ENCODE assay signal across 22 cellular contexts in the genomic region with DNA sequence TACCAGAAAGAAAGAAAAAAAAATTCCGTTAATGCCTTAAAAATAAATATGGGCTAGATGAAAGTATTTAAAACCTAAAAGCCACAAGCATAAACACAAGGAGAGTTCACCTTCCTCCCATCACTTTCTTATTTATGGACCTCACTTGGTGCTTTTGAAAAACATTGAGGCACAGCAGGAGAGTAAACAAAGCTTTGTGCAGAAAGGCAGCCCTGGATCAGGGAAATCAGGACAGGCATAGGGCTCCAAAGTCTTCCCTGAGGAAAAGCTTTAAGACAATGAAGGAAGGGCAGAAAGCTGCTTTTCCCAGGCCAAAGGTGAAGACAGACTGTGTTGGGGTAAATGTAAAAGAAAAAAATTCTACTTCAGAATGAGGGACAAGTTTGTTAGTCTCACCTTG.
"Had no signal": no experiment of that assay in that cellular context is flagged by ENCODE, and none has a peak within 500 bp of the region (broad histone marks: within the 10 kb centered on the region; RNA-seq: fewer than 3 reads in every experiment).

No MANE protein-coding gene starts in this region.

- H3K27me3 Mint-ChIP-seq: memory B cell, naive B cell, progenitor cell of endocrine pancreas, type B pancreatic cell had no signal

- H3K36me3 Mint-ChIP-seq: memory B cell; stimulated activated effector memory CD8-positive, alpha-beta T cell treated with anti-CD3 and anti-CD28 coated beads, Interleukin-12 subunit alpha, Interleukin-12 subunit beta, amount 100 ng/mL, for 72 hours; type B pancreatic cell had no signal

- H3K9me3 ChIP-seq: colonic mucosa, lower lobe of right lung, pancreas, right lobe of liver, thyroid gland had no signal

- H3K27me3 ChIP-seq: colonic mucosa, hepatocyte, pancreas, right lobe of liver, suprapubic skin, thyroid gland had no signal

- DNase-seq: colonic mucosa; effector CD4-positive, alpha-beta T cell; foreskin melanocyte; head of caudate nucleus; immature natural killer cell; left ventricle myocardium inferior; lower lobe of right lung; midbrain; naive B cell; pancreas; right lobe of liver; stimulated activated CD4-positive, alpha-beta T cell treated with anti-CD3 and anti-CD28 coated beads, Interleukin-4, amount 100 ng/mL, for 1 hour; stimulated activated CD8-positive, alpha-beta memory T cell treated with anti-CD3 and anti-CD28 coated beads, Interleukin-4, amount 100 ng/mL, for 48 hours; stimulated activated naive CD8-positive, alpha-beta T cell treated with anti-CD3 and anti-CD28 coated beads, Interleukin-15, Interleukin-2, amounts not matched to agents 100 U/mL and 50 U/mL, for 24 hours; thyroid gland had no signal

- H3K4me3 Mint-ChIP-seq: immature natural killer cell; memory B cell; naive B cell; nephron; stimulated activated effector memory CD8-positive, alpha-beta T cell treated with anti-CD3 and anti-CD28 coated beads, Interleukin-12 subunit alpha, Interleukin-12 subunit beta, amount 100 ng/mL, for 72 hours; type B pancreatic cell had no signal

- ATAC-seq: lower lobe of right lung; pancreas; right lobe of liver; stimulated activated effector memory CD8-positive, alpha-beta T cell treated with anti-CD3 and anti-CD28 coated beads, Interleukin-12 subunit alpha, Interleukin-12 subunit beta, amount 100 ng/mL, for 72 hours; stimulated activated naive CD8-positive, alpha-beta T cell treated with anti-CD3 and anti-CD28 coated beads, Interleukin-15, Interleukin-2, amounts not matched to agents 100 U/mL and 50 U/mL, for 24 hours had no signal

- H3K27ac Mint-ChIP-seq: immature natural killer cell; memory B cell; naive B cell; nephron; progenitor cell of endocrine pancreas; stimulated activated effector memory CD8-positive, alpha-beta T cell treated with anti-CD3 and anti-CD28 coated beads, Interleukin-12 subunit alpha, Interleukin-12 subunit beta, amount 100 ng/mL, for 72 hours; type B pancreatic cell had no signal

- H3K27ac ChIP-seq: colonic mucosa, hepatocyte, left ventricle myocardium inferior, lower lobe of right lung, pancreas, right lobe of liver, suprapubic skin, thyroid gland had no signal

- H3K4me1 Mint-ChIP-seq: immature natural killer cell; memory B cell; naive B cell; nephron; stimulated activated effector memory CD8-positive, alpha-beta T cell treated with anti-CD3 and anti-CD28 coated beads, Interleukin-12 subunit alpha, Interleukin-12 subunit beta, amount 100 ng/mL, for 72 hours had no signal

- H3K36me3 ChIP-seq: colonic mucosa, left ventricle myocardium inferior, lower lobe of right lung, pancreas, right lobe of liver, suprapubic skin, thyroid gland had no signal

- H3K4me3 ChIP-seq: colonic mucosa, hepatocyte, left ventricle myocardium inferior, lower lobe of right lung, pancreas, right lobe of liver, suprapubic skin, thyroid gland had no signal

- H3K4me1 ChIP-seq: colonic mucosa, left ventricle myocardium inferior, lower lobe of right lung, pancreas, right lobe of liver, suprapubic skin, thyroid gland had no signal
